ENCODE assay signal across 1 cellular context in genomic region chr14:89260898-89261297, GRCh38.
TF ChIP-seq lines count a peak whose summit lies in the region.

No MANE protein-coding gene starts in this region.

TF ChIP-seq in GM23338, 12 proteins besides CTCF, POLR2A, EP300 and RAD21 (continued from another document):
- TF ChIP-seq ZNF462 (CRISPR knock-in tag; IDR thresholded peaks at IDR 0.05): no peak
- TF ChIP-seq ETS1 (IDR thresholded peaks at IDR 0.05): no peak
- TF ChIP-seq ZNF114 (CRISPR knock-in tag; IDR thresholded peaks at IDR 0.05): no peak
- no peak for TF ChIP-seq CREB1 (CRISPR knock-in tag; IDR thresholded peaks at IDR 0.05; ENCODE audit: low read depth)
- TF ChIP-seq ZNF331 (CRISPR knock-in tag; IDR thresholded peaks at IDR 0.05; ENCODE audit: low read depth): no peak
- TF ChIP-seq JUNB (IDR thresholded peaks at IDR 0.05; ENCODE audit: unreplicated experiment): no peak
- no peak for TF ChIP-seq NANOG (IDR thresholded peaks at IDR 0.05; ENCODE audit: borderline replicate concordance)
